Comparison of ENCODE assay signal across 8 cellular contexts in genomic region chr7:26202019-26202985, GRCh38. TPM values are rescaled to one million over a fixed set of nuclear protein-coding genes. Genes with fewer than 3 reads are reported as not detected.
DNase-seq lines count a peak whose midpoint lies in the region; ATAC-seq and TF ChIP-seq lines count a peak whose summit lies in the region.

No MANE protein-coding gene starts in this region.

- DNase-seq in CD8-positive, alpha-beta T cell, result peak; percentile 25 to 79 (median 55)
- DNase-seq in NCI-H69 (lab: John Stamatoyannopoulos, UW) (peak; percentile 88), fibroblast of peridontal ligament (ENCODE audit: extremely low read depth) (peak; percentile 42), LoVo (ENCODE audit: low spot score) (no peak)
- DNase-seq in activated T-helper 1 cell treated with anti-CD3 and anti-CD28 coated beads, Interleukin-12 subunit alpha, Interleukin-12 subunit beta, Interleukin-2, Interleukin-4 antibody, amounts not matched to agents 30 ng/mL and 10 ng/mL and 1 ng/mL, durations not matched to agents 14 hours and 24 hours and 36 hours (ENCODE audit: low spot score), result peak; percentile 42
- DNase-seq in natural killer cell treated with Interleukin-12 subunit alpha and Interleukin-12 subunit beta and Interleukin-15 and Interleukin-18, amount 100 ng/mL, for 72 hours (ENCODE audit: low spot score), result peak; percentile 76

- intact Hi-C loops in CD8-positive, alpha-beta T cell (cut with DNase I, micrococcal nuclease), result loop anchor here (2.0 to 5.0 kb wide), 7 partner anchors 90 to 1540 kb away; partner anchors contain the start of genes HIBADH (in 1 of the 2), HOXA1 (in 1 of the 2) and TAX1BP1 (in 1 of the 2)
- intact Hi-C loops in activated T-helper 1 cell treated with anti-CD3 and anti-CD28 coated beads, Interleukin-12 subunit alpha, Interleukin-12 subunit beta, Interleukin-2, Interleukin-4 antibody, amounts not matched to agents 30 ng/mL and 10 ng/mL and 1 ng/mL, durations not matched to agents 14 hours and 24 hours and 36 hours (cut with micrococcal nuclease), result loop anchor here (1.0 to 10.0 kb wide), 2 partner anchors 9 to 462 kb away; no protein-coding TSS in a partner anchor

- peaks cover 48% of the 10 kb centered on the region for H3K4me1 Mint-ChIP-seq in CD8-positive, alpha-beta T cell (ENCODE audit: low read depth)
- H3K4me1 Mint-ChIP-seq in activated T-helper 1 cell treated with anti-CD3 and anti-CD28 coated beads, Interleukin-12 subunit alpha, Interleukin-12 subunit beta, Interleukin-2, Interleukin-4 antibody, amounts not matched to agents 30 ng/mL and 10 ng/mL and 1 ng/mL, durations not matched to agents 14 hours and 24 hours and 36 hours (ENCODE audit: low read depth), result peaks cover 47% of the 10 kb centered on the region
- peaks cover 44 to 61% of the 10 kb centered on the region in 2 donors for H3K4me1 Mint-ChIP-seq in natural killer cell treated with Interleukin-12 subunit alpha and Interleukin-12 subunit beta and Interleukin-15 and Interleukin-18, amount 100 ng/mL, for 72 hours (ENCODE audit: low read depth in 2 of 2)

- H3K4me3 ChIP-seq in CD8-positive, alpha-beta T cell (ENCODE audit: low read depth, low read length), result peak overlapping the region; percentile 78
- peak overlapping the region; percentile 79 to 100 (median 90) for H3K4me3 ChIP-seq in subcutaneous abdominal adipose tissue (ENCODE audit: low read depth in 1 of 5, low read length in 5 of 5)

- no peaks in the 10 kb centered on the region for H3K27me3 ChIP-seq in CD8-positive, alpha-beta T cell (ENCODE audit: insufficient read depth, low read length)
- H3K27me3 ChIP-seq in subcutaneous abdominal adipose tissue (ENCODE audit: control insufficient read depth in 5 of 5, insufficient read depth in 4 of 5, low read length in 5 of 5), result no peaks in the 10 kb centered on the region

- no peaks in the 10 kb centered on the region for H3K9me3 ChIP-seq in CD8-positive, alpha-beta T cell (ENCODE audit: low read length)
- no peaks in the 10 kb centered on the region for H3K9me3 ChIP-seq in subcutaneous abdominal adipose tissue (ENCODE audit: control insufficient read depth in 5 of 5, low read length in 5 of 5)

- peaks cover 62% of the 10 kb centered on the region for H3K36me3 Mint-ChIP-seq in CD8-positive, alpha-beta T cell
- peaks cover 69% of the 10 kb centered on the region for H3K36me3 Mint-ChIP-seq in activated T-helper 1 cell treated with anti-CD3 and anti-CD28 coated beads, Interleukin-12 subunit alpha, Interleukin-12 subunit beta, Interleukin-2, Interleukin-4 antibody, amounts not matched to agents 30 ng/mL and 10 ng/mL and 1 ng/mL, durations not matched to agents 14 hours and 24 hours and 36 hours (ENCODE audit: low read depth)
- peaks cover 76% of the 10 kb centered on the region for H3K36me3 Mint-ChIP-seq in natural killer cell treated with Interleukin-12 subunit alpha and Interleukin-12 subunit beta and Interleukin-15 and Interleukin-18, amount 100 ng/mL, for 72 hours

- peak overlapping the region; percentile 12 to 98 (median 88) for H3K9ac ChIP-seq in subcutaneous abdominal adipose tissue (ENCODE audit: low read length in 5 of 5)

- H3K27ac ChIP-seq in CD8-positive, alpha-beta T cell (ENCODE audit: low read depth, low read length), result peak overlapping the region; percentile 82
- peak overlapping the region; percentile 100 for H3K27ac ChIP-seq in subcutaneous abdominal adipose tissue (ENCODE audit: low read depth, low read length)

- ATAC-seq in CD8-positive, alpha-beta T cell, result no peak
- ATAC-seq in GM21825 (IDR thresholded peaks at IDR 0.05; ENCODE audit: unreplicated experiment), result peak; percentile 3
- peak in 1 of 2 donors; percentile 4 for ATAC-seq in natural killer cell treated with Interleukin-12 subunit alpha and Interleukin-12 subunit beta and Interleukin-15 and Interleukin-18, amount 100 ng/mL, for 72 hours

- H3K4me3 Mint-ChIP-seq in CD8-positive, alpha-beta T cell, result peak overlapping the region; percentile 100
- H3K4me3 Mint-ChIP-seq in activated T-helper 1 cell treated with anti-CD3 and anti-CD28 coated beads, Interleukin-12 subunit alpha, Interleukin-12 subunit beta, Interleukin-2, Interleukin-4 antibody, amounts not matched to agents 30 ng/mL and 10 ng/mL and 1 ng/mL, durations not matched to agents 14 hours and 24 hours and 36 hours, result peak overlapping the region; percentile 80
- H3K4me3 Mint-ChIP-seq in natural killer cell treated with Interleukin-12 subunit alpha and Interleukin-12 subunit beta and Interleukin-15 and Interleukin-18, amount 100 ng/mL, for 72 hours, result peak overlapping the region; percentile 96

- CTCF ChIA-PET in CD8-positive, alpha-beta T cell (lab: Charles Lee), result interaction anchor here (0.7 to 2.6 kb wide), 10 partner anchors 8 to 168 kb away, joined by 3 to 28 read pairs (median 4); partner anchors contain the start of gene SNX10

- TF ChIP-seq CTCF in CD8-positive, alpha-beta T cell (IDR thresholded peaks at IDR 0.05), result no peak

- H3K9me3 Mint-ChIP-seq in CD8-positive, alpha-beta T cell, result no peaks in the 10 kb centered on the region
- H3K9me3 Mint-ChIP-seq in activated T-helper 1 cell treated with anti-CD3 and anti-CD28 coated beads, Interleukin-12 subunit alpha, Interleukin-12 subunit beta, Interleukin-2, Interleukin-4 antibody, amounts not matched to agents 30 ng/mL and 10 ng/mL and 1 ng/mL, durations not matched to agents 14 hours and 24 hours and 36 hours, result no peaks in the 10 kb centered on the region
- H3K9me3 Mint-ChIP-seq in natural killer cell treated with Interleukin-12 subunit alpha and Interleukin-12 subunit beta and Interleukin-15 and Interleukin-18, amount 100 ng/mL, for 72 hours, result no peaks in the 10 kb centered on the region

- H3K4me1 ChIP-seq in CD8-positive, alpha-beta T cell (ENCODE audit: insufficient read depth, low read length), result peaks cover 44% of the 10 kb centered on the region
- peaks cover 5 to 38% (median 34%) of the 10 kb centered on the region in 5 donors for H3K4me1 ChIP-seq in subcutaneous abdominal adipose tissue (ENCODE audit: control insufficient read depth in 5 of 5, insufficient read depth in 5 of 5, low read length in 5 of 5)

- peak overlapping the region; percentile 89 for H3K27ac Mint-ChIP-seq in CD8-positive, alpha-beta T cell
- peak overlapping the region; percentile 87 for H3K27ac Mint-ChIP-seq in activated T-helper 1 cell treated with anti-CD3 and anti-CD28 coated beads, Interleukin-12 subunit alpha, Interleukin-12 subunit beta, Interleukin-2, Interleukin-4 antibody, amounts not matched to agents 30 ng/mL and 10 ng/mL and 1 ng/mL, durations not matched to agents 14 hours and 24 hours and 36 hours
- peak overlapping the region; percentile 82 to 84 for H3K27ac Mint-ChIP-seq in natural killer cell treated with Interleukin-12 subunit alpha and Interleukin-12 subunit beta and Interleukin-15 and Interleukin-18, amount 100 ng/mL, for 72 hours

- H3K36me3 ChIP-seq in CD8-positive, alpha-beta T cell (ENCODE audit: insufficient read depth, low read length), result peaks cover 7% of the 10 kb centered on the region
- peaks cover 14 to 15% (median 14%) of the 10 kb centered on the region in 5 donors for H3K36me3 ChIP-seq in subcutaneous abdominal adipose tissue (ENCODE audit: control insufficient read depth in 5 of 5, insufficient read depth in 5 of 5, low read length in 5 of 5)

- no peaks in the 10 kb centered on the region for H3K27me3 Mint-ChIP-seq in CD8-positive, alpha-beta T cell (ENCODE audit: low read depth)
- H3K27me3 Mint-ChIP-seq in activated T-helper 1 cell treated with anti-CD3 and anti-CD28 coated beads, Interleukin-12 subunit alpha, Interleukin-12 subunit beta, Interleukin-2, Interleukin-4 antibody, amounts not matched to agents 30 ng/mL and 10 ng/mL and 1 ng/mL, durations not matched to agents 14 hours and 24 hours and 36 hours (ENCODE audit: insufficient read depth), result no peaks in the 10 kb centered on the region
- H3K27me3 Mint-ChIP-seq in natural killer cell treated with Interleukin-12 subunit alpha and Interleukin-12 subunit beta and Interleukin-15 and Interleukin-18, amount 100 ng/mL, for 72 hours, result no peaks in the 10 kb centered on the region

- POLR2A ChIA-PET in CD8-positive, alpha-beta T cell (lab: Charles Lee), result interaction anchor here (1.0 to 12.5 kb wide), 12 partner anchors 8 to 1538 kb away, joined by 3 to 241 read pairs (median 8); partner anchors contain the start of genes NFE2L3 and SNX10

RNA-seq across cellular contexts. Expression of gene CBX3, which starts 0.8 kb away (rescaled TPM):
- total RNA-seq in CD8-positive, alpha-beta T cell, result 100 to 1,000 TPM; 103 to 106 TPM
- 284 and 298 TPM in 2 replicates for total RNA-seq in activated T-helper 1 cell treated with anti-CD3 and anti-CD28 coated beads, Interleukin-12 subunit alpha, Interleukin-12 subunit beta, Interleukin-2, Interleukin-4 antibody, amounts not matched to agents 30 ng/mL and 10 ng/mL and 1 ng/mL, durations not matched to agents 14 hours and 24 hours and 36 hours
- 100 to 1,000 TPM; 184 to 218 TPM for total RNA-seq in natural killer cell treated with Interleukin-12 subunit alpha and Interleukin-12 subunit beta and Interleukin-15 and Interleukin-18, amount 100 ng/mL, for 72 hours

RNA-seq across cellular contexts. Expression of gene HNRNPA2B1, which starts 1.8 kb away (rescaled TPM):
- total RNA-seq in CD8-positive, alpha-beta T cell, result 100 to 1,000 TPM; 241 to 247 TPM
- 821 and 823 TPM in 2 replicates for total RNA-seq in activated T-helper 1 cell treated with anti-CD3 and anti-CD28 coated beads, Interleukin-12 subunit alpha, Interleukin-12 subunit beta, Interleukin-2, Interleukin-4 antibody, amounts not matched to agents 30 ng/mL and 10 ng/mL and 1 ng/mL, durations not matched to agents 14 hours and 24 hours and 36 hours
- total RNA-seq in natural killer cell treated with Interleukin-12 subunit alpha and Interleukin-12 subunit beta and Interleukin-15 and Interleukin-18, amount 100 ng/mL, for 72 hours, result 1,000 to 10,000 TPM in 1 of 2 donors, 100 to 1,000 TPM in 1; 824 to 1,096 TPM

RNA-seq across cellular contexts. Expression of gene NFE2L3, which starts 50.3 kb away (rescaled TPM):
- total RNA-seq in CD8-positive, alpha-beta T cell, result under 1 TPM; 0.43 to 0.50 TPM
- total RNA-seq in activated T-helper 1 cell treated with anti-CD3 and anti-CD28 coated beads, Interleukin-12 subunit alpha, Interleukin-12 subunit beta, Interleukin-2, Interleukin-4 antibody, amounts not matched to agents 30 ng/mL and 10 ng/mL and 1 ng/mL, durations not matched to agents 14 hours and 24 hours and 36 hours, result 80.1 TPM in 2 replicates
- total RNA-seq in natural killer cell treated with Interleukin-12 subunit alpha and Interleukin-12 subunit beta and Interleukin-15 and Interleukin-18, amount 100 ng/mL, for 72 hours, result 10 to 100 TPM; 21.3 to 29.1 TPM

Comparison
In these comparisons a context has a peak if more than half of its experiments do, and no peak if none do; other contexts are left out.
1. RNA of gene NFE2L3, which starts 50.3 kb away (total RNA-seq): 80.1 TPM in activated T-helper 1 cell treated with anti-CD3 and anti-CD28 coated beads, Interleukin-12 subunit alpha, Interleukin-12 subunit beta, Interleukin-2, Interleukin-4 antibody, amounts not matched to agents 30 ng/mL and 10 ng/mL and 1 ng/mL, durations not matched to agents 14 hours and 24 hours and 36 hours and 21.3 to 29.1 TPM in natural killer cell treated with Interleukin-12 subunit alpha and Interleukin-12 subunit beta and Interleukin-15 and Interleukin-18, amount 100 ng/mL, for 72 hours; 0.43 to 0.50 TPM in CD8-positive, alpha-beta T cell; every median in the first group is over 10 times any median in the second.
2. Peak in every context shown above with its lines, with median percentiles within 50 percentile points of each other: H3K27ac Mint-ChIP-seq and H3K4me3 Mint-ChIP-seq.